18 cellular contexts compared by ENCODE assay signal in genomic region chr3:144437989-144438388, GRCh38.
DNase-seq lines count a peak whose midpoint lies in the region; ATAC-seq and TF ChIP-seq lines count a peak whose summit lies in the region.
"Had no signal": no experiment of that assay in that cellular context is flagged by ENCODE, and none has a peak within 500 bp of the region (broad histone marks: within the 10 kb centered on the region; RNA-seq: fewer than 3 reads in every experiment).

No MANE protein-coding gene starts in this region.

- ATAC-seq in GM18873 (IDR thresholded peaks at IDR 0.05; ENCODE audit: low FRiP score, unreplicated experiment) (peak; percentile 61), HG03354 (IDR thresholded peaks at IDR 0.05; ENCODE audit: poor library complexity, severe bottlenecking, unreplicated experiment) (peak; percentile 50), GM18520 (IDR thresholded peaks at IDR 0.05; ENCODE audit: unreplicated experiment) (no peak)
- ATAC-seq: activated CD8-positive, alpha-beta T cell treated with anti-CD3 and anti-CD28 coated beads, Interleukin-2, amount 10 ng/mL, durations not matched to agents 7 days and 5 days; left lung had no signal

- no peak for TF ChIP-seq CTCF in breast epithelium (IDR thresholded peaks at IDR 0.05)

- H3K9me3 Mint-ChIP-seq in T-helper 2 cell treated with Interferon-gamma antibody and Interleukin-4, amounts not matched to agents 5 μg/mL and 100 μg/mL, for 36 hours = no peaks in the 10 kb centered on the region
- H3K9me3 Mint-ChIP-seq: nephron had no signal

- peak; percentile 19 for DNase-seq in H4 (ENCODE audit: low spot score)
- peak; percentile 2 for DNase-seq in iris pigment epithelial cell (ENCODE audit: low read depth)
- DNase-seq in breast epithelium (ENCODE audit: low spot score in 2 of 2) = no peak
- no peak for DNase-seq in NCI-H345 treated with DMSO at 0.1 percent for 48 hours (lab: John Stamatoyannopoulos, UW; ENCODE audit: unreplicated experiment)
- no peak for DNase-seq in T-helper 2 cell treated with Interferon-gamma antibody and Interleukin-4, amounts not matched to agents 5 μg/mL and 100 μg/mL, for 36 hours (ENCODE audit: low spot score)
- DNase-seq: activated CD8-positive, alpha-beta T cell treated with anti-CD3 and anti-CD28 coated beads, Interleukin-2, amount 10 ng/mL, durations not matched to agents 7 days and 5 days; activated naive CD4-positive, alpha-beta T cell; DMS79 treated with DMSO at 0.1 percent for 48 hours; NCI-H446; RPMI8226 had no signal

- H3K27ac Mint-ChIP-seq in T-helper 2 cell treated with Interferon-gamma antibody and Interleukin-4, amounts not matched to agents 5 μg/mL and 100 μg/mL, for 36 hours = no peak overlapping the region
- H3K27ac Mint-ChIP-seq: activated CD8-positive, alpha-beta T cell treated with anti-CD3 and anti-CD28 coated beads, Interleukin-2, amount 10 ng/mL, durations not matched to agents 7 days and 5 days; B cell; nephron had no signal

- H3K9me3 ChIP-seq in breast epithelium = no peaks in the 10 kb centered on the region
- H3K9me3 ChIP-seq: left lung had no signal

- H3K36me3 ChIP-seq in breast epithelium = no peaks in the 10 kb centered on the region
- H3K36me3 ChIP-seq: cardiac muscle cell, left lung had no signal

- no peak overlapping the region for H3K4me3 Mint-ChIP-seq in T-helper 2 cell treated with Interferon-gamma antibody and Interleukin-4, amounts not matched to agents 5 μg/mL and 100 μg/mL, for 36 hours
- H3K4me3 Mint-ChIP-seq: activated CD8-positive, alpha-beta T cell treated with anti-CD3 and anti-CD28 coated beads, Interleukin-2, amount 10 ng/mL, durations not matched to agents 7 days and 5 days; B cell; nephron had no signal

- H3K4me1 Mint-ChIP-seq in T-helper 2 cell treated with Interferon-gamma antibody and Interleukin-4, amounts not matched to agents 5 μg/mL and 100 μg/mL, for 36 hours (ENCODE audit: low read depth) = peaks cover 3% of the 10 kb centered on the region
- H3K4me1 Mint-ChIP-seq: B cell, nephron had no signal

- H3K27me3 ChIP-seq in breast epithelium = no peaks in the 10 kb centered on the region
- H3K27me3 ChIP-seq: cardiac muscle cell, left lung had no signal

- no peaks in the 10 kb centered on the region for H3K36me3 Mint-ChIP-seq in T-helper 2 cell treated with Interferon-gamma antibody and Interleukin-4, amounts not matched to agents 5 μg/mL and 100 μg/mL, for 36 hours (ENCODE audit: low read depth)

- H3K4me3 ChIP-seq in breast epithelium = no peak overlapping the region
- H3K4me3 ChIP-seq: cardiac muscle cell, left lung had no signal

- H3K27me3 Mint-ChIP-seq in T-helper 2 cell treated with Interferon-gamma antibody and Interleukin-4, amounts not matched to agents 5 μg/mL and 100 μg/mL, for 36 hours (ENCODE audit: low read depth) = no peaks in the 10 kb centered on the region

- H3K4me1 ChIP-seq in breast epithelium = no peaks in the 10 kb centered on the region
- H3K4me1 ChIP-seq: left lung had no signal

- H3K27ac ChIP-seq in breast epithelium = no peak overlapping the region
- H3K27ac ChIP-seq: cardiac muscle cell, epithelial cell of prostate, left lung had no signal

- intact Hi-C loops in breast epithelium (cut with DNase I; ENCODE audit: low total_unique reads) = no loop called here

- TF ChIP-seq POLR2A in breast epithelium (IDR thresholded peaks at IDR 0.05) = no peak

Comparison
In these comparisons a context has a peak if more than half of its experiments do, and no peak if none do; other contexts are left out.
1. DNase-seq: peak in H4 (single experiment) and iris pigment epithelial cell (single experiment); none in breast epithelium (0 of 2), NCI-H345 treated with DMSO at 0.1 percent for 48 hours (single experiment) and T-helper 2 cell treated with Interferon-gamma antibody and Interleukin-4, amounts not matched to agents 5 μg/mL and 100 μg/mL, for 36 hours (single experiment).